In the genomic region with DNA sequence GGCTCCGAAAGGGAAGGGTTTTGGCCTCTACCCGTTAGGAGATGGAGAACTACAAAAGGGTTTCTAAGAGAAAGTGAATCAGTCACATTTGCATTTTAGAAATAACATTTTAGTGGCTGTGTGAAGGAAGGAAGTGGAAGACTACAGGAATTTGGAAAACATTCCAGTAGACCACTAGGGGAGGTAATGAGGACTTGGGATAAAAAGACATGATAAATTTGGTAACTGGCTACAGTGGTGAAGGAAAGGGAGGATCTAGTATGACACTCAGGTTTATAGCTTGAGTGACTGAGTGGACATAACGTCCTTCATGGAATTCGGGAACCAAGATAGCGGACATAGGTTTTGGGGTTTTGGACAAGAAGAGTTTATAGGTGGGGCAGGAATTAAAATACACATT, we compare ENCODE assay signal across 2 cellular contexts.
TF ChIP-seq lines count a peak whose summit lies in the region.

No MANE protein-coding gene starts in this region.

TF ChIP-seq in SK-N-SH, 30 proteins besides CTCF, POLR2A, EP300 and RAD21:
- TF ChIP-seq, protein P1, sequence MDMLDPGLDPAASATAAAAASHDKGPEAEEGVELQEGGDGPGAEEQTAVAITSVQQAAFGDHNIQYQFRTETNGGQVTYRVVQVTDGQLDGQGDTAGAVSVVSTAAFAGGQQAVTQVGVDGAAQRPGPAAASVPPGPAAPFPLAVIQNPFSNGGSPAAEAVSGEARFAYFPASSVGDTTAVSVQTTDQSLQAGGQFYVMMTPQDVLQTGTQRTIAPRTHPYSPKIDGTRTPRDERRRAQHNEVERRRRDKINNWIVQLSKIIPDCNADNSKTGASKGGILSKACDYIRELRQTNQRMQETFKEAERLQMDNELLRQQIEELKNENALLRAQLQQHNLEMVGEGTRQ (IDR thresholded peaks at IDR 0.05; ENCODE audit: borderline replicate concordance, low read depth, low read length) = no peak
- TF ChIP-seq, protein P2, sequence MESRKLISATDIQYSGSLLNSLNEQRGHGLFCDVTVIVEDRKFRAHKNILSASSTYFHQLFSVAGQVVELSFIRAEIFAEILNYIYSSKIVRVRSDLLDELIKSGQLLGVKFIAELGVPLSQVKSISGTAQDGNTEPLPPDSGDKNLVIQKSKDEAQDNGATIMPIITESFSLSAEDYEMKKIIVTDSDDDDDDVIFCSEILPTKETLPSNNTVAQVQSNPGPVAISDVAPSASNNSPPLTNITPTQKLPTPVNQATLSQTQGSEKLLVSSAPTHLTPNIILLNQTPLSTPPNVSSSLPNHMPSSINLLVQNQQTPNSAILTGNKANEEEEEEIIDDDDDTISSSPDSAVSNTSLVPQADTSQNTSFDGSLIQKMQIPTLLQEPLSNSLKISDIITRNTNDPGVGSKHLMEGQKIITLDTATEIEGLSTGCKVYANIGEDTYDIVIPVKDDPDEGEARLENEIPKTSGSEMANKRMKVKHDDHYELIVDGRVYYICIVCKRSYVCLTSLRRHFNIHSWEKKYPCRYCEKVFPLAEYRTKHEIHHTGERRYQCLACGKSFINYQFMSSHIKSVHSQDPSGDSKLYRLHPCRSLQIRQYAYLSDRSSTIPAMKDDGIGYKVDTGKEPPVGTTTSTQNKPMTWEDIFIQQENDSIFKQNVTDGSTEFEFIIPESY (IDR thresholded peaks at IDR 0.05; ENCODE audit: borderline replicate concordance, low read depth) = no peak
- TF ChIP-seq CHD2 (IDR thresholded peaks at IDR 0.05; ENCODE audit: low read length, partially characterized antibody) = no peak
- TF ChIP-seq, protein P3, sequence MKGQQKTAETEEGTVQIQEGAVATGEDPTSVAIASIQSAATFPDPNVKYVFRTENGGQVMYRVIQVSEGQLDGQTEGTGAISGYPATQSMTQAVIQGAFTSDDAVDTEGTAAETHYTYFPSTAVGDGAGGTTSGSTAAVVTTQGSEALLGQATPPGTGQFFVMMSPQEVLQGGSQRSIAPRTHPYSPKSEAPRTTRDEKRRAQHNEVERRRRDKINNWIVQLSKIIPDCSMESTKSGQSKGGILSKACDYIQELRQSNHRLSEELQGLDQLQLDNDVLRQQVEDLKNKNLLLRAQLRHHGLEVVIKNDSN (IDR thresholded peaks at IDR 0.05; ENCODE audit: borderline replicate concordance, low read depth) = no peak
- TF ChIP-seq FOXM1 (IDR thresholded peaks at IDR 0.05; ENCODE audit: low read depth) = no peak
- no peak for TF ChIP-seq JUND (IDR thresholded peaks at IDR 0.05)
- no peak for TF ChIP-seq NFIC (IDR thresholded peaks at IDR 0.05; ENCODE audit: borderline replicate concordance)
- no peak for TF ChIP-seq POLR2AphosphoS5 (IDR thresholded peaks at IDR 0.05; ENCODE audit: low read depth, low read length)
- TF ChIP-seq, protein P4, sequence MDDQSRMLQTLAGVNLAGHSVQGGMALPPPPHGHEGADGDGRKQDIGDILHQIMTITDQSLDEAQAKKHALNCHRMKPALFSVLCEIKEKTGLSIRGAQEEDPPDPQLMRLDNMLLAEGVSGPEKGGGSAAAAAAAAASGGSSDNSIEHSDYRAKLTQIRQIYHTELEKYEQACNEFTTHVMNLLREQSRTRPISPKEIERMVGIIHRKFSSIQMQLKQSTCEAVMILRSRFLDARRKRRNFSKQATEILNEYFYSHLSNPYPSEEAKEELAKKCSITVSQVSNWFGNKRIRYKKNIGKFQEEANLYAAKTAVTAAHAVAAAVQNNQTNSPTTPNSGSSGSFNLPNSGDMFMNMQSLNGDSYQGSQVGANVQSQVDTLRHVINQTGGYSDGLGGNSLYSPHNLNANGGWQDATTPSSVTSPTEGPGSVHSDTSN (IDR thresholded peaks at IDR 0.05) = no peak
- no peak for TF ChIP-seq YY1 (IDR thresholded peaks at IDR 0.05; ENCODE audit: low read depth)
- no peak for TF ChIP-seq TEAD4 (IDR thresholded peaks at IDR 0.05; ENCODE audit: borderline replicate concordance, insufficient read depth)
- TF ChIP-seq TAF1 (IDR thresholded peaks at IDR 0.05; ENCODE audit: borderline replicate concordance, low read depth, low read length) = no peak
- TF ChIP-seq FOSL2 (IDR thresholded peaks at IDR 0.05; ENCODE audit: borderline replicate concordance, low read depth) = no peak
- no peak for TF ChIP-seq SIN3A (IDR thresholded peaks at IDR 0.05; ENCODE audit: borderline replicate concordance, low read depth, low read length)
- TF ChIP-seq, protein P5, sequence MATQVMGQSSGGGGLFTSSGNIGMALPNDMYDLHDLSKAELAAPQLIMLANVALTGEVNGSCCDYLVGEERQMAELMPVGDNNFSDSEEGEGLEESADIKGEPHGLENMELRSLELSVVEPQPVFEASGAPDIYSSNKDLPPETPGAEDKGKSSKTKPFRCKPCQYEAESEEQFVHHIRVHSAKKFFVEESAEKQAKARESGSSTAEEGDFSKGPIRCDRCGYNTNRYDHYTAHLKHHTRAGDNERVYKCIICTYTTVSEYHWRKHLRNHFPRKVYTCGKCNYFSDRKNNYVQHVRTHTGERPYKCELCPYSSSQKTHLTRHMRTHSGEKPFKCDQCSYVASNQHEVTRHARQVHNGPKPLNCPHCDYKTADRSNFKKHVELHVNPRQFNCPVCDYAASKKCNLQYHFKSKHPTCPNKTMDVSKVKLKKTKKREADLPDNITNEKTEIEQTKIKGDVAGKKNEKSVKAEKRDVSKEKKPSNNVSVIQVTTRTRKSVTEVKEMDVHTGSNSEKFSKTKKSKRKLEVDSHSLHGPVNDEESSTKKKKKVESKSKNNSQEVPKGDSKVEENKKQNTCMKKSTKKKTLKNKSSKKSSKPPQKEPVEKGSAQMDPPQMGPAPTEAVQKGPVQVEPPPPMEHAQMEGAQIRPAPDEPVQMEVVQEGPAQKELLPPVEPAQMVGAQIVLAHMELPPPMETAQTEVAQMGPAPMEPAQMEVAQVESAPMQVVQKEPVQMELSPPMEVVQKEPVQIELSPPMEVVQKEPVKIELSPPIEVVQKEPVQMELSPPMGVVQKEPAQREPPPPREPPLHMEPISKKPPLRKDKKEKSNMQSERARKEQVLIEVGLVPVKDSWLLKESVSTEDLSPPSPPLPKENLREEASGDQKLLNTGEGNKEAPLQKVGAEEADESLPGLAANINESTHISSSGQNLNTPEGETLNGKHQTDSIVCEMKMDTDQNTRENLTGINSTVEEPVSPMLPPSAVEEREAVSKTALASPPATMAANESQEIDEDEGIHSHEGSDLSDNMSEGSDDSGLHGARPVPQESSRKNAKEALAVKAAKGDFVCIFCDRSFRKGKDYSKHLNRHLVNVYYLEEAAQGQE (IDR thresholded peaks at IDR 0.05; ENCODE audit: low read depth, low read length) = no peak
- TF ChIP-seq ELF1 (IDR thresholded peaks at IDR 0.05) = no peak

TF ChIP-seq in H1, 55 proteins besides CTCF, POLR2A, EP300 and RAD21:
- TF ChIP-seq TCF12 (IDR thresholded peaks at IDR 0.05; ENCODE audit: low read depth, low read length) = no peak
- TF ChIP-seq RXRA (IDR thresholded peaks at IDR 0.05; ENCODE audit: insufficient read depth, low read depth, low read length) = no peak
- no peak for TF ChIP-seq YY1 (IDR thresholded peaks at IDR 0.05; ENCODE audit: low read depth, low read length)
- TF ChIP-seq SP1 (IDR thresholded peaks at IDR 0.05; ENCODE audit: low read depth, low read length) = 0 out of 2 replicates have a peak, but pooled peaks have one; percentile 31
- no peak for TF ChIP-seq RFX5 (IDR thresholded peaks at IDR 0.05; ENCODE audit: borderline replicate concordance, low read depth, low read length)
- TF ChIP-seq HDAC2 (IDR thresholded peaks at IDR 0.05; ENCODE audit: borderline replicate concordance in 1 of 2, low read depth in 2 of 2, low read length in 2 of 2) = no peak
- TF ChIP-seq CBX8 (IDR thresholded peaks at IDR 0.05; ENCODE audit: borderline replicate concordance, low read depth, low read length) = no peak
- TF ChIP-seq NRF1 (IDR thresholded peaks at IDR 0.05; ENCODE audit: low read depth, low read length) = no peak
- peak; percentile 66; the same call in 1 of the 2 replicates for TF ChIP-seq TEAD4 (IDR thresholded peaks at IDR 0.05; ENCODE audit: low read depth, low read length)
- no peak for TF ChIP-seq SUZ12 (IDR thresholded peaks at IDR 0.05; ENCODE audit: low read length)
- TF ChIP-seq EGR1 (IDR thresholded peaks at IDR 0.05; ENCODE audit: borderline replicate concordance, low read depth, low read length) = no peak
- no peak for TF ChIP-seq TAF7 (optimal IDR thresholded peaks at IDR 0.05; ENCODE audit: borderline replicate concordance, low read depth, low read length)
- TF ChIP-seq ASH2L (IDR thresholded peaks at IDR 0.05; ENCODE audit: low read length) = no peak
- no peak for TF ChIP-seq FOSL1 (IDR thresholded peaks at IDR 0.05; ENCODE audit: insufficient read depth, low read depth, low read length)
